In genomic region chr19:38360351-38360750, GRCh38 we compare ENCODE assay signal across 16 cellular contexts. TPM values are rescaled to one million over a fixed set of nuclear protein-coding genes. Genes with fewer than 3 reads are reported as not detected.
DNase-seq lines count a peak whose midpoint lies in the region; ATAC-seq and TF ChIP-seq lines count a peak whose summit lies in the region.
"Had no signal": no experiment of that assay in that cellular context is flagged by ENCODE, and none has a peak within 500 bp of the region (broad histone marks: within the 10 kb centered on the region; RNA-seq: fewer than 3 reads in every experiment).

No MANE protein-coding gene starts in this region.

- peak overlapping the region; percentile 86 for H3K4me3 Mint-ChIP-seq in WTC11
- H3K4me3 Mint-ChIP-seq in naive thymus-derived CD4-positive, alpha-beta T cell, result peak overlapping the region; percentile 62 to 94 (median 76)

- no peaks in the 10 kb centered on the region for H3K36me3 Mint-ChIP-seq in WTC11
- no peaks in the 10 kb centered on the region for H3K36me3 Mint-ChIP-seq in naive thymus-derived CD4-positive, alpha-beta T cell

- no peak overlapping the region for H3K27ac Mint-ChIP-seq in WTC11
- peak overlapping the region in 1 of 9 donors; percentile 71 for H3K27ac Mint-ChIP-seq in naive thymus-derived CD4-positive, alpha-beta T cell

- DNase-seq in NCI-H82 (lab: John Stamatoyannopoulos, UW) (peak; percentile 38), NCI-H82 treated with DMSO at 0.1 percent for 48 hours (lab: John Stamatoyannopoulos, UW; ENCODE audit: unreplicated experiment) (no peak), COLO668 (lab: John Stamatoyannopoulos, UW; ENCODE audit: unreplicated experiment) (peak; percentile 37), WTC11 (ENCODE audit: low spot score) (no peak), left lobe of liver (ENCODE audit: low spot score) (no peak), caudate nucleus (lab: John Stamatoyannopoulos, UW) (no peak)
- no peak for DNase-seq in naive thymus-derived CD4-positive, alpha-beta T cell
- DNase-seq: foreskin melanocyte; GF-D8; NCI-H2029 treated with DMSO at 0.1 percent for 48 hours; NK-92 treated with Interleukin-12 subunit alpha and Interleukin-12 subunit beta, amount 100 ng/mL, for 24 hours; right lobe of liver; Right ventricle myocardium superior had no signal

- intact Hi-C loops in naive thymus-derived CD4-positive, alpha-beta T cell (cut with micrococcal nuclease), result no loop called here

- H3K4me1 Mint-ChIP-seq in WTC11, result peaks cover 10% of the 10 kb centered on the region
- H3K4me1 Mint-ChIP-seq in naive thymus-derived CD4-positive, alpha-beta T cell, result peaks cover 0 to 21% (median 17%) of the 10 kb centered on the region in 7 donors

- CTCF ChIA-PET in WTC11 (lab: Charles Lee), result interaction anchor here (1.0 to 2.9 kb wide), 4 partner anchors 14 to 217 kb away, joined by 3 to 19 read pairs (median 4); partner anchors contain the start of genes FAM98C and PSMD8
- CTCF ChIA-PET in naive thymus-derived CD4-positive, alpha-beta T cell (lab: Charles Lee), result interaction anchor here (1.2 kb wide), 1 partner anchor 458 kb away, joined by 3 read pairs; no protein-coding TSS in a partner anchor

- no peak overlapping the region for H3K27ac ChIP-seq in naive thymus-derived CD4-positive, alpha-beta T cell (ENCODE audit: low read depth, low read length)
- H3K27ac ChIP-seq in caudate nucleus (ENCODE audit: low read depth, low read length), result no peak overlapping the region
- H3K27ac ChIP-seq: right lobe of liver had no signal

- POLR2A ChIA-PET in WTC11 (lab: Charles Lee), result interaction anchor here (0.5 to 1.1 kb wide), 2 partner anchors 14 to 74 kb away, joined by 3 to 5 read pairs; partner anchors contain the start of gene PSMD8
- POLR2A ChIA-PET in naive thymus-derived CD4-positive, alpha-beta T cell (lab: Charles Lee), result no interaction called here

- H3K36me3 ChIP-seq in naive thymus-derived CD4-positive, alpha-beta T cell (ENCODE audit: control insufficient read depth in 2 of 3, insufficient read depth in 3 of 3, low read length in 3 of 3), result no peaks in the 10 kb centered on the region
- H3K36me3 ChIP-seq: right lobe of liver had no signal

- H3K27me3 ChIP-seq in naive thymus-derived CD4-positive, alpha-beta T cell (ENCODE audit: control insufficient read depth in 2 of 2, insufficient read depth in 2 of 2, low read length in 2 of 2), result no peaks in the 10 kb centered on the region

- peaks cover 66% of the 10 kb centered on the region for H3K27me3 Mint-ChIP-seq in WTC11 (ENCODE audit: low read depth)
- peaks cover 0 to 42% (median 6%) of the 10 kb centered on the region in 5 donors for H3K27me3 Mint-ChIP-seq in naive thymus-derived CD4-positive, alpha-beta T cell

- ATAC-seq in WTC11, result no peak
- no peak for ATAC-seq in naive thymus-derived CD4-positive, alpha-beta T cell
- ATAC-seq in left lobe of liver, result no peak
- no peak for ATAC-seq in HG03521 (IDR thresholded peaks at IDR 0.05; ENCODE audit: unreplicated experiment)
- ATAC-seq: right lobe of liver had no signal

- H3K4me1 ChIP-seq in naive thymus-derived CD4-positive, alpha-beta T cell (ENCODE audit: control insufficient read depth in 2 of 2, insufficient read depth in 2 of 2, low read length in 2 of 2), result peaks cover 0 to 6% of the 10 kb centered on the region in 2 donors

- no peaks in the 10 kb centered on the region for H3K9me3 Mint-ChIP-seq in WTC11
- H3K9me3 Mint-ChIP-seq in naive thymus-derived CD4-positive, alpha-beta T cell, result no peaks in the 10 kb centered on the region

- no peak overlapping the region for H3K4me3 ChIP-seq in naive thymus-derived CD4-positive, alpha-beta T cell (ENCODE audit: low read length)
- H3K4me3 ChIP-seq: right lobe of liver had no signal

- H3K9me3 ChIP-seq in naive thymus-derived CD4-positive, alpha-beta T cell (ENCODE audit: control insufficient read depth in 2 of 3, low read length in 3 of 3), result no peaks in the 10 kb centered on the region
- H3K9me3 ChIP-seq: right lobe of liver had no signal

- TF ChIP-seq CTCF in WTC11 (IDR thresholded peaks at IDR 0.05), result no peak

TF ChIP-seq in WTC11, 78 proteins besides CTCF, POLR2A, EP300 and RAD21 (continues in another document):
- TF ChIP-seq AFF4 (CRISPR knock-in tag; IDR thresholded peaks at IDR 0.05; ENCODE audit: borderline replicate concordance) (no peak), SOX15 (CRISPR knock-in tag; IDR thresholded peaks at IDR 0.05) (no peak), ELF4 (CRISPR knock-in tag; IDR thresholded peaks at IDR 0.05; ENCODE audit: low read depth) (no peak), JAZF1 (CRISPR knock-in tag; IDR thresholded peaks at IDR 0.05) (no peak), MAX (CRISPR knock-in tag; IDR thresholded peaks at IDR 0.05) (no peak), NR2C2 (CRISPR knock-in tag; IDR thresholded peaks at IDR 0.05) (no peak), ERG (CRISPR knock-in tag; IDR thresholded peaks at IDR 0.05) (no peak), RORB (CRISPR knock-in tag; IDR thresholded peaks at IDR 0.05) (no peak), ZNF512 (CRISPR knock-in tag; IDR thresholded peaks at IDR 0.05; ENCODE audit: borderline replicate concordance) (no peak)

RNA-seq across cellular contexts. Expression of gene PSMD8, which starts 14.0 kb away (rescaled TPM):
- 156 to 167 TPM (median 160 TPM) in 3 replicates for total RNA-seq in WTC11 (2021)
- 100 to 1,000 TPM in 1 of 5 experiments, 10 to 100 TPM in 4; 68.4 to 181 (median 75.8) TPM for total RNA-seq in naive thymus-derived CD4-positive, alpha-beta T cell
- polyA plus RNA-seq in naive thymus-derived CD4-positive, alpha-beta T cell, result 100 to 1,000 TPM; 141 to 144 TPM
- 62.5 TPM for total RNA-seq in left lobe of liver

RNA-seq across cellular contexts. Expression of gene CATSPERG, which starts 24.7 kb away (rescaled TPM):
- total RNA-seq in WTC11 (2021) (4.6 to 8.7 TPM (median 6.3 TPM) in 3 replicates), left lobe of liver (4.0 TPM)
- 10 to 100 TPM in 4 of 5 experiments, 1 to 10 TPM in 1; 5.9 to 20.5 (median 18.1) TPM for total RNA-seq in naive thymus-derived CD4-positive, alpha-beta T cell
- 1 to 10 TPM in 1 of 2 donors, under 1 TPM in 1; 0.94 to 5.2 TPM for polyA plus RNA-seq in naive thymus-derived CD4-positive, alpha-beta T cell
- total RNA-seq: M059J had no signal

RNA-seq across cellular contexts. Expression of gene GGN, which starts 27.5 kb away (rescaled TPM):
- total RNA-seq in WTC11 (2021) (2.4 to 3.1 TPM (median 2.7 TPM) in 3 replicates), left lobe of liver (not detected)
- under 1 TPM in 3 of 5 experiments, not detected in 2; 0.29 to 0.60 (median 0.39) TPM for total RNA-seq in naive thymus-derived CD4-positive, alpha-beta T cell
- polyA plus RNA-seq in naive thymus-derived CD4-positive, alpha-beta T cell, result not detected
- total RNA-seq: liver, right lobe of liver had no signal
- polyA plus RNA-seq: liver had no signal

RNA-seq across cellular contexts. Expression of gene SPRED3, which starts 28.1 kb away (rescaled TPM):
- total RNA-seq in WTC11 (2021) (5.2 to 7.3 TPM (median 7.2 TPM) in 3 replicates), left lobe of liver (0.30 TPM)
- total RNA-seq in naive thymus-derived CD4-positive, alpha-beta T cell, result 1 to 10 TPM; 1.6 to 2.9 (median 2.6) TPM
- polyA plus RNA-seq in naive thymus-derived CD4-positive, alpha-beta T cell, result under 1 TPM; 0.12 to 0.22 TPM

RNA-seq across cellular contexts. Expression of gene KCNK6, which starts 40.7 kb away (rescaled TPM):
- total RNA-seq in WTC11 (2021) (12.9 to 18.3 TPM (median 13.2 TPM) in 3 replicates), left lobe of liver (1.4 TPM)
- total RNA-seq in naive thymus-derived CD4-positive, alpha-beta T cell, result 10 to 100 TPM in 3 of 5 experiments, 1 to 10 TPM in 2; 5.7 to 19.9 (median 10.1) TPM
- polyA plus RNA-seq in naive thymus-derived CD4-positive, alpha-beta T cell, result 1 to 10 TPM; 1.8 to 3.7 TPM

Comparison
In these comparisons a context has a peak if more than half of its experiments do, and no peak if none do; other contexts are left out.
1. DNase-seq: peak in NCI-H82 (single experiment) and COLO668 (single experiment); none in NCI-H82 treated with DMSO at 0.1 percent for 48 hours (single experiment), WTC11 (single experiment), naive thymus-derived CD4-positive, alpha-beta T cell (0 of 9), left lobe of liver (single experiment) and caudate nucleus (0 of 61).